8 cellular contexts compared by ENCODE assay signal in genomic region chr6:45678063-45678620, GRCh38.
DNase-seq lines count a peak whose midpoint lies in the region; ATAC-seq and TF ChIP-seq lines count a peak whose summit lies in the region.
"Had no signal": no experiment of that assay in that cellular context is flagged by ENCODE, and none has a peak within 500 bp of the region (broad histone marks: within the 10 kb centered on the region; RNA-seq: fewer than 3 reads in every experiment).

No MANE protein-coding gene starts in this region.

- POLR2A ChIA-PET in CD8-positive, alpha-beta T cell (lab: Charles Lee): no interaction called here

- H3K4me2 ChIP-seq in MM.1S (ENCODE audit: low read depth, low read length) (peak overlapping the region; percentile 80; the same call in 1 of the 2 replicates), neuronal stem cell (ENCODE audit: insufficient read depth, low read length, poor library complexity, severe bottlenecking) (no peak overlapping the region)

- no peaks in the 10 kb centered on the region for H4K20me1 ChIP-seq in MM.1S (ENCODE audit: insufficient read depth, low read length)

- peak overlapping the region; percentile 85 for H3K27ac Mint-ChIP-seq in CD8-positive, alpha-beta T cell
- peak overlapping the region; percentile 88 for H3K27ac Mint-ChIP-seq in chondrocyte (ENCODE audit: unreplicated experiment)
- H3K27ac Mint-ChIP-seq in activated T-helper 1 cell treated with anti-CD3 and anti-CD28 coated beads, Interleukin-12 subunit alpha, Interleukin-12 subunit beta, Interleukin-2, Interleukin-4 antibody, amounts not matched to agents 30 ng/mL and 10 ng/mL and 1 ng/mL, durations not matched to agents 14 hours and 24 hours and 36 hours: no peak overlapping the region

- H3K4me3 ChIP-seq in CD8-positive, alpha-beta T cell (ENCODE audit: low read depth, low read length): peak overlapping the region; percentile 23
- no peak overlapping the region for H3K4me3 ChIP-seq in MM.1S (ENCODE audit: low read length)
- no peak overlapping the region for H3K4me3 ChIP-seq in neuronal stem cell (ENCODE audit: low read length in 2 of 2)

- peak overlapping the region; percentile 50 for H3K9ac ChIP-seq in MM.1S (ENCODE audit: low read length)
- H3K9ac ChIP-seq in neuronal stem cell (ENCODE audit: low read depth, low read length, poor library complexity): no peak overlapping the region

- no peaks in the 10 kb centered on the region for H3K27me3 Mint-ChIP-seq in CD8-positive, alpha-beta T cell (ENCODE audit: low read depth)
- no peaks in the 10 kb centered on the region for H3K27me3 Mint-ChIP-seq in chondrocyte (ENCODE audit: low read depth)
- H3K27me3 Mint-ChIP-seq in activated T-helper 1 cell treated with anti-CD3 and anti-CD28 coated beads, Interleukin-12 subunit alpha, Interleukin-12 subunit beta, Interleukin-2, Interleukin-4 antibody, amounts not matched to agents 30 ng/mL and 10 ng/mL and 1 ng/mL, durations not matched to agents 14 hours and 24 hours and 36 hours (ENCODE audit: insufficient read depth): peaks cover 9% of the 10 kb centered on the region

- no CpG with 5 or more reads among the region's 6 CpGs for WGBS in neuronal stem cell (ENCODE audit: extremely low coverage in 2 of 2, insufficient read length in 2 of 2, insufficient replicate concordance in 1 of 2), 2 donors

- ATAC-seq in CD8-positive, alpha-beta T cell: no peak

- H2AFZ ChIP-seq in MM.1S (ENCODE audit: low read length) (no peak overlapping the region), neuronal stem cell (ENCODE audit: low read length) (peak overlapping the region; percentile 81)

- H3K79me1 ChIP-seq in neuronal stem cell (ENCODE audit: low read depth, low read length): no peaks in the 10 kb centered on the region

- peaks cover 36% of the 10 kb centered on the region for H3K4me1 Mint-ChIP-seq in CD8-positive, alpha-beta T cell (ENCODE audit: low read depth)
- peaks cover 30% of the 10 kb centered on the region for H3K4me1 Mint-ChIP-seq in chondrocyte (ENCODE audit: low read depth)
- H3K4me1 Mint-ChIP-seq in activated T-helper 1 cell treated with anti-CD3 and anti-CD28 coated beads, Interleukin-12 subunit alpha, Interleukin-12 subunit beta, Interleukin-2, Interleukin-4 antibody, amounts not matched to agents 30 ng/mL and 10 ng/mL and 1 ng/mL, durations not matched to agents 14 hours and 24 hours and 36 hours (ENCODE audit: low read depth): peaks cover 37% of the 10 kb centered on the region

- intact Hi-C loops in CD8-positive, alpha-beta T cell (cut with DNase I, micrococcal nuclease): no loop called here
- intact Hi-C loops in activated T-helper 1 cell treated with anti-CD3 and anti-CD28 coated beads, Interleukin-12 subunit alpha, Interleukin-12 subunit beta, Interleukin-2, Interleukin-4 antibody, amounts not matched to agents 30 ng/mL and 10 ng/mL and 1 ng/mL, durations not matched to agents 14 hours and 24 hours and 36 hours (cut with micrococcal nuclease): no loop called here

- H3K18ac ChIP-seq in neuronal stem cell (ENCODE audit: low read length): no peak overlapping the region

- H4K8ac ChIP-seq in neuronal stem cell (ENCODE audit: low read depth, low read length): no peak overlapping the region

- H2BK15ac ChIP-seq in neuronal stem cell (ENCODE audit: low read length): no peak overlapping the region

- no peak overlapping the region for H3K23ac ChIP-seq in neuronal stem cell (ENCODE audit: low read depth, low read length, poor library complexity)

- DNase-seq in CD8-positive, alpha-beta T cell: no peak
- no peak for DNase-seq in MM.1S
- no peak for DNase-seq in chondrocyte (ENCODE audit: low spot score)
- DNase-seq in neuronal stem cell (ENCODE audit: low spot score): no peak
- DNase-seq in middle frontal gyrus (ENCODE audit: extremely low spot score, low spot score): no peak
- DNase-seq in RPMI8226: no peak
- DNase-seq in activated T-helper 1 cell treated with anti-CD3 and anti-CD28 coated beads, Interleukin-12 subunit alpha, Interleukin-12 subunit beta, Interleukin-2, Interleukin-4 antibody, amounts not matched to agents 30 ng/mL and 10 ng/mL and 1 ng/mL, durations not matched to agents 14 hours and 24 hours and 36 hours (ENCODE audit: low spot score): no peak
- DNase-seq: NCI-H2227 treated with DMSO at 0.1 percent for 48 hours had no signal

- H3F3A ChIP-seq in MM.1S (ENCODE audit: insufficient read depth, low read length): peaks cover 23% of the 10 kb centered on the region

- no peak overlapping the region for H3K27ac ChIP-seq in CD8-positive, alpha-beta T cell (ENCODE audit: low read depth, low read length)
- peak overlapping the region; percentile 65 for H3K27ac ChIP-seq in MM.1S (ENCODE audit: low read length)
- no peak overlapping the region for H3K27ac ChIP-seq in neuronal stem cell (replicated peaks; ENCODE audit: low read length)

- H3K4me3 Mint-ChIP-seq in CD8-positive, alpha-beta T cell: peak overlapping the region; percentile 77
- H3K4me3 Mint-ChIP-seq in chondrocyte (ENCODE audit: unreplicated experiment): no peak overlapping the region
- no peak overlapping the region for H3K4me3 Mint-ChIP-seq in activated T-helper 1 cell treated with anti-CD3 and anti-CD28 coated beads, Interleukin-12 subunit alpha, Interleukin-12 subunit beta, Interleukin-2, Interleukin-4 antibody, amounts not matched to agents 30 ng/mL and 10 ng/mL and 1 ng/mL, durations not matched to agents 14 hours and 24 hours and 36 hours

- H4K91ac ChIP-seq in neuronal stem cell (ENCODE audit: low read depth, low read length, poor library complexity): no peak overlapping the region

- H2BK120ac ChIP-seq in neuronal stem cell (ENCODE audit: low read depth, low read length): no peak overlapping the region

- no peaks in the 10 kb centered on the region for H3K36me3 ChIP-seq in CD8-positive, alpha-beta T cell (ENCODE audit: insufficient read depth, low read length)
- H3K36me3 ChIP-seq in MM.1S (replicated peaks; ENCODE audit: insufficient read depth, low read length): no peaks in the 10 kb centered on the region
- no peaks in the 10 kb centered on the region for H3K36me3 ChIP-seq in neuronal stem cell (replicated peaks in 1 of 2; ENCODE audit: control insufficient read depth in 2 of 2, insufficient read depth in 2 of 2, low read length in 2 of 2)

- peaks cover 30% of the 10 kb centered on the region for H3K4me1 ChIP-seq in CD8-positive, alpha-beta T cell (ENCODE audit: insufficient read depth, low read length)
- H3K4me1 ChIP-seq in MM.1S (ENCODE audit: low read length): peaks cover 36% of the 10 kb centered on the region
- peaks cover 5 to 6% of the 10 kb centered on the region in 2 donors for H3K4me1 ChIP-seq in neuronal stem cell (ENCODE audit: control insufficient read depth in 2 of 2, insufficient read depth in 1 of 2, low read depth in 1 of 2, low read length in 2 of 2)

- H3K36me3 Mint-ChIP-seq in CD8-positive, alpha-beta T cell: peaks cover 2% of the 10 kb centered on the region
- peaks cover 2% of the 10 kb centered on the region for H3K36me3 Mint-ChIP-seq in chondrocyte (ENCODE audit: low read depth)
- peaks cover 2% of the 10 kb centered on the region for H3K36me3 Mint-ChIP-seq in activated T-helper 1 cell treated with anti-CD3 and anti-CD28 coated beads, Interleukin-12 subunit alpha, Interleukin-12 subunit beta, Interleukin-2, Interleukin-4 antibody, amounts not matched to agents 30 ng/mL and 10 ng/mL and 1 ng/mL, durations not matched to agents 14 hours and 24 hours and 36 hours (ENCODE audit: low read depth)

- no peak overlapping the region for H3K4ac ChIP-seq in neuronal stem cell (ENCODE audit: low read length)

- H3K27me3 ChIP-seq in CD8-positive, alpha-beta T cell (ENCODE audit: insufficient read depth, low read length): no peaks in the 10 kb centered on the region
- H3K27me3 ChIP-seq in MM.1S (replicated peaks; ENCODE audit: insufficient read depth, low read length): no peaks in the 10 kb centered on the region
- H3K27me3 ChIP-seq in neuronal stem cell (ENCODE audit: control insufficient read depth in 3 of 3, insufficient read depth in 3 of 3, low read depth in 1 of 3, low read length in 3 of 3): no peaks in the 10 kb centered on the region

- CTCF ChIA-PET in CD8-positive, alpha-beta T cell (lab: Charles Lee): interaction anchor here (0.9 to 1.1 kb wide), 2 partner anchors 36 to 236 kb away, joined by 3 read pairs; no protein-coding TSS in a partner anchor

- no peaks in the 10 kb centered on the region for H3K9me2 ChIP-seq in MM.1S (replicated peaks; ENCODE audit: insufficient read depth, low read length)

- TF ChIP-seq CTCF in CD8-positive, alpha-beta T cell (IDR thresholded peaks at IDR 0.05): no peak
- no peak for TF ChIP-seq CTCF in MM.1S (IDR thresholded peaks at IDR 0.05; ENCODE audit: low read length)
- TF ChIP-seq CTCF in chondrocyte (IDR thresholded peaks at IDR 0.05): no peak

- H3K9me3 ChIP-seq in CD8-positive, alpha-beta T cell (ENCODE audit: low read length): peaks cover 7% of the 10 kb centered on the region
- H3K9me3 ChIP-seq in MM.1S (replicated peaks; ENCODE audit: insufficient read depth, low read length) (no peaks in the 10 kb centered on the region), neuronal stem cell (replicated peaks in 1 of 2; ENCODE audit: control insufficient read depth in 2 of 2, insufficient read depth in 1 of 2, low read depth in 1 of 2, low read length in 2 of 2) (peaks cover 0 to 4% of the 10 kb centered on the region in 2 donors)

- no peak overlapping the region for H2AK5ac ChIP-seq in neuronal stem cell (ENCODE audit: low read depth, low read length)

- H3K79me2 ChIP-seq in MM.1S (ENCODE audit: low read length): no peaks in the 10 kb centered on the region

- H2BK12ac ChIP-seq in neuronal stem cell (ENCODE audit: low read length): no peak overlapping the region

- H3K14ac ChIP-seq in neuronal stem cell (ENCODE audit: low read length): no peak overlapping the region

- peaks cover 16% of the 10 kb centered on the region for H3K9me3 Mint-ChIP-seq in CD8-positive, alpha-beta T cell
- H3K9me3 Mint-ChIP-seq in chondrocyte (ENCODE audit: low read depth): peaks cover 11% of the 10 kb centered on the region
- peaks cover 21% of the 10 kb centered on the region for H3K9me3 Mint-ChIP-seq in activated T-helper 1 cell treated with anti-CD3 and anti-CD28 coated beads, Interleukin-12 subunit alpha, Interleukin-12 subunit beta, Interleukin-2, Interleukin-4 antibody, amounts not matched to agents 30 ng/mL and 10 ng/mL and 1 ng/mL, durations not matched to agents 14 hours and 24 hours and 36 hours

- no peak overlapping the region for H2BK5ac ChIP-seq in neuronal stem cell (ENCODE audit: low read length)
